Comparison of ENCODE assay signal across 13 cellular contexts in the genomic region with DNA sequence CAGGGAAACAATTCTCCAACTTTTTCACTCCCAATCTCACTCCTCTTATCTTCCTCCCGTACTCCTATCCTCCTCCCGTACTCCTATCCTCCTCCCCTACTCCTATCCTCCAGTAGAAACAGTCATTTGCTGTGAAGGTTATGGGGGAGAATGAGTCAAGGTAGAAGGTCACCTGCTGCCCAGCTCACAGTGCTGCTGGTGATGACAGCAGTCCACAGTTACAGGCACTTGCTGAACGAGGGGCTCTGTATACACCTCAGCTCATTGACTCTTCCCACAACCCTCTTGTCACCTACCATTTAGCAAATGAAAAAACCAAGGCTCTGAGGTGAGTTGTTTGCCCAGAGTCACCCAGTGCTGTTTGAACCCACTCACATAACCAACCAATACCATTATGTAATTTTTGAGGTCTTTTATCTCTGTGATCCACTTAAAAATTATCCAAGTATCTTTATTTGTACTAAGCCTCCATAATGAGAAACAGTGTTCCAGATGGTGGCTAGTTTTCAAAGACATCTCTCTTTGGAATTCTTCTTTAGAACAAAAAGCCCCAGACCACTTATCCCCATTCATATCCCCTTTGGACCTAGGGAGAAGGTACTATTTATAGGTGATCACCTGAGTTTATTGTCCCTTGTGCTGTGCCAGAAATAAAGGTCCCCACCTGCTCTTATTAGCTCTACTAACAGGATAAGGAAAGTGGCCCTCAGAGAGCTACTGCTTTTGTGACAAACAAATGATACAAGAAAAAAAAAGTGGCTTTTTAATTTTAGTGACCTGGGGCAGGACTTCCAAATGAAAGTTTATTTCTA. TPM values are rescaled to one million over a fixed set of nuclear protein-coding genes. Genes with fewer than 3 reads are reported as not detected.
DNase-seq lines count a peak whose midpoint lies in the region; ATAC-seq and TF ChIP-seq lines count a peak whose summit lies in the region.
"Had no signal": no experiment of that assay in that cellular context is flagged by ENCODE, and none has a peak within 500 bp of the region (broad histone marks: within the 10 kb centered on the region; RNA-seq: fewer than 3 reads in every experiment).

No MANE protein-coding gene starts in this region.

- peaks cover 54% of the 10 kb centered on the region for H3K4me1 Mint-ChIP-seq in activated naive CD4-positive, alpha-beta T cell treated with anti-CD3 and anti-CD28 coated beads, Interleukin-2, amount 10 ng/mL, durations not matched to agents 7 days and 5 days
- H3K4me1 Mint-ChIP-seq in stimulated activated memory B cell treated with anti-CD40 and anti-IgM and Interleukin-4, amounts not matched to agents 10 μg/mL and 1 μg/mL and 100 μg/mL, for 72 hours: peaks cover 81% of the 10 kb centered on the region

- H3K27me3 Mint-ChIP-seq in activated naive CD4-positive, alpha-beta T cell treated with anti-CD3 and anti-CD28 coated beads, Interleukin-2, amount 10 ng/mL, durations not matched to agents 7 days and 5 days: no peaks in the 10 kb centered on the region
- H3K27me3 Mint-ChIP-seq in stimulated activated memory B cell treated with anti-CD40 and anti-IgM and Interleukin-4, amounts not matched to agents 10 μg/mL and 1 μg/mL and 100 μg/mL, for 72 hours: no peaks in the 10 kb centered on the region

- no peak overlapping the region for H3K27ac ChIP-seq in mammary epithelial cell (ENCODE audit: insufficient read depth, low read depth, low read length)
- H3K27ac ChIP-seq: BLaER1 had no signal

- no peak overlapping the region for H3K9ac ChIP-seq in mammary epithelial cell (ENCODE audit: insufficient read depth, low read length)
- H3K9ac ChIP-seq: BLaER1 had no signal

- no peak for ATAC-seq in stimulated activated memory B cell treated with anti-CD40 and anti-IgM and Interleukin-4, amounts not matched to agents 10 μg/mL and 1 μg/mL and 100 μg/mL, for 72 hours
- no peak for ATAC-seq in GM21619 (IDR thresholded peaks at IDR 0.05; ENCODE audit: unreplicated experiment)
- ATAC-seq: PC-3 had no signal

- peaks cover 34% of the 10 kb centered on the region for H3K4me1 ChIP-seq in mammary epithelial cell (ENCODE audit: insufficient read depth, low read length)
- H3K4me1 ChIP-seq: BLaER1, HAP-1 had no signal

- no peak overlapping the region for H3K4me2 ChIP-seq in mammary epithelial cell (ENCODE audit: insufficient read depth, low read depth, low read length)
- H3K4me2 ChIP-seq: BLaER1 had no signal

- TSS peak; percentile 14 for BruUV-seq in mammary epithelial cell (replicated peaks; lab: Mats Ljungman, UMichigan)

- 100% methylated on average over 2 of the region's 3 CpGs for WGBS in mammary epithelial cell (ENCODE audit: low coverage, missing lambda C conversion rate)

- H3K27ac Mint-ChIP-seq in activated naive CD4-positive, alpha-beta T cell treated with anti-CD3 and anti-CD28 coated beads, Interleukin-2, amount 10 ng/mL, durations not matched to agents 7 days and 5 days: peak overlapping the region; percentile 30
- H3K27ac Mint-ChIP-seq in stimulated activated memory B cell treated with anti-CD40 and anti-IgM and Interleukin-4, amounts not matched to agents 10 μg/mL and 1 μg/mL and 100 μg/mL, for 72 hours: peak overlapping the region; percentile 80

- no peak overlapping the region for H2AFZ ChIP-seq in mammary epithelial cell (ENCODE audit: low read depth, low read length)

- peaks cover 27% of the 10 kb centered on the region for H3K36me3 ChIP-seq in mammary epithelial cell (ENCODE audit: insufficient read depth, low read length)

- no peak overlapping the region for H3K4me3 ChIP-seq in mammary epithelial cell (replicated peaks in 1 of 3; ENCODE audit: insufficient read depth in 1 of 3, low read depth in 2 of 3, low read length in 3 of 3)
- H3K4me3 ChIP-seq: BLaER1, HAP-1, thoracic aorta had no signal

- peaks cover 89% of the 10 kb centered on the region for H3K79me2 ChIP-seq in mammary epithelial cell (ENCODE audit: insufficient read depth, low read length)

- in situ Hi-C loops in mammary epithelial cell (cut with MboI; ENCODE audit: low sequenced_read_pairs in 2 of 2): no loop called here

- no peak for DNase-seq in activated naive CD4-positive, alpha-beta T cell treated with anti-CD3 and anti-CD28 coated beads, Interleukin-2, amount 10 ng/mL, durations not matched to agents 7 days and 5 days
- DNase-seq in activated naive CD4-positive, alpha-beta T cell treated with Interleukin-2 at 50 U/mL for 16 hours: no peak
- DNase-seq in NCI-H510A (lab: John Stamatoyannopoulos, UW) (peak; percentile 81), mammary epithelial cell (no peak), GOT3 (lab: John Stamatoyannopoulos, UW) (no peak), NCI-H1436 (lab: John Stamatoyannopoulos, UW) (no peak)
- DNase-seq: cortex of kidney, PC-3 had no signal

- no peaks in the 10 kb centered on the region for H3K9me3 Mint-ChIP-seq in activated naive CD4-positive, alpha-beta T cell treated with anti-CD3 and anti-CD28 coated beads, Interleukin-2, amount 10 ng/mL, durations not matched to agents 7 days and 5 days
- H3K9me3 Mint-ChIP-seq in stimulated activated memory B cell treated with anti-CD40 and anti-IgM and Interleukin-4, amounts not matched to agents 10 μg/mL and 1 μg/mL and 100 μg/mL, for 72 hours: no peaks in the 10 kb centered on the region

- peaks cover 71% of the 10 kb centered on the region for H3K36me3 Mint-ChIP-seq in activated naive CD4-positive, alpha-beta T cell treated with anti-CD3 and anti-CD28 coated beads, Interleukin-2, amount 10 ng/mL, durations not matched to agents 7 days and 5 days
- peaks cover 79% of the 10 kb centered on the region for H3K36me3 Mint-ChIP-seq in stimulated activated memory B cell treated with anti-CD40 and anti-IgM and Interleukin-4, amounts not matched to agents 10 μg/mL and 1 μg/mL and 100 μg/mL, for 72 hours

- CTCF ChIA-PET in activated naive CD4-positive, alpha-beta T cell treated with anti-CD3 and anti-CD28 coated beads, Interleukin-2, amount 10 ng/mL, durations not matched to agents 7 days and 5 days (lab: Charles Lee): interaction anchor here (0.6 to 2.3 kb wide), 2 partner anchors 11 to 52 kb away, joined by 3 to 19 read pairs; no protein-coding TSS in a partner anchor
- CTCF ChIA-PET in mammary epithelial cell (lab: Charles Lee; ENCODE audit: low non-redundant PET): no interaction called here

- TF ChIP-seq CTCF in mammary epithelial cell (conservative IDR thresholded peaks at IDR 0.05 in 1 of 2, IDR thresholded peaks at IDR 0.05 in 1 of 2; ENCODE audit: extremely low read depth in 1 of 2, insufficient read depth in 1 of 2, low read depth in 1 of 2, low read length in 2 of 2): no peak

- no peaks in the 10 kb centered on the region for H3K9me3 ChIP-seq in mammary epithelial cell (replicated peaks; ENCODE audit: insufficient read depth, low read length)
- H3K9me3 ChIP-seq: BLaER1, HAP-1, thoracic aorta had no signal

- dilution Hi-C loops in mammary epithelial cell (cut with HindIII; ENCODE audit: low sequenced_read_pairs): loop anchor here (5.0 kb wide), 1 partner anchor 36 kb away; no protein-coding TSS in a partner anchor

- intact Hi-C loops in mammary epithelial cell (cut with micrococcal nuclease): no loop called here

- H3K27me3 ChIP-seq in mammary epithelial cell (ENCODE audit: insufficient read depth, low read length): no peaks in the 10 kb centered on the region
- H3K27me3 ChIP-seq: BLaER1 had no signal

- no peaks in the 10 kb centered on the region for H4K20me1 ChIP-seq in mammary epithelial cell (ENCODE audit: insufficient read depth, low read length)

- no peak overlapping the region for H3K4me3 Mint-ChIP-seq in activated naive CD4-positive, alpha-beta T cell treated with anti-CD3 and anti-CD28 coated beads, Interleukin-2, amount 10 ng/mL, durations not matched to agents 7 days and 5 days
- H3K4me3 Mint-ChIP-seq in stimulated activated memory B cell treated with anti-CD40 and anti-IgM and Interleukin-4, amounts not matched to agents 10 μg/mL and 1 μg/mL and 100 μg/mL, for 72 hours: no peak overlapping the region

RNA-seq across cellular contexts. Expression of gene PTPN1, which starts 53.2 kb away (rescaled TPM):
- total RNA-seq in mammary epithelial cell: 10 to 100 TPM; 43.5 to 90.8 TPM
- polyA plus RNA-seq in mammary epithelial cell: 77.0 TPM
- 105 TPM for polyA minus RNA-seq in mammary epithelial cell
